In genomic region chr3:191428177-191428576, GRCh38 we compare ENCODE assay signal across 16 cellular contexts. TPM values are rescaled to one million over a fixed set of nuclear protein-coding genes. Genes with fewer than 3 reads are reported as not detected.
DNase-seq lines count a peak whose midpoint lies in the region; FAIRE-seq lines count a peak whose summit lies in the region.
"Had no signal": no experiment of that assay in that cellular context is flagged by ENCODE, and none has a peak within 500 bp of the region (broad histone marks: within the 10 kb centered on the region; RNA-seq: fewer than 3 reads in every experiment).

No MANE protein-coding gene starts in this region.

- H3K4me3 Mint-ChIP-seq in activated T-helper 2 cell treated with anti-CD3 and anti-CD28 coated beads, Interferon-gamma antibody, Interleukin-2, Interleukin-4, amounts not matched to agents 10 μg/mL and 5 μg/mL and 100 μg/mL, durations not matched to agents 14 hours and 24 hours and 36 hours (ENCODE audit: low read depth) = no peak overlapping the region
- H3K4me3 Mint-ChIP-seq in CD8-positive, alpha-beta memory T cell = no peak overlapping the region
- H3K4me3 Mint-ChIP-seq: CD14-positive monocyte; CD4-positive, alpha-beta memory T cell; H9 had no signal

- intact Hi-C loops in activated T-helper 2 cell treated with anti-CD3 and anti-CD28 coated beads, Interferon-gamma antibody, Interleukin-2, Interleukin-4, amounts not matched to agents 10 μg/mL and 5 μg/mL and 100 μg/mL, durations not matched to agents 14 hours and 24 hours and 36 hours (cut with micrococcal nuclease) = no loop called here

- FAIRE-seq in G401.6 (lab: Jason Lieb, UNC) = peak; percentile 66
- FAIRE-seq in TTC549 (lab: Jason Lieb, UNC) = peak; percentile 28
- FAIRE-seq in islet of Langerhans (lab: Jason Lieb, UNC) = peak; percentile 76
- FAIRE-seq: GM12878, H1 had no signal

- no peaks in the 10 kb centered on the region for H3K27me3 ChIP-seq in CD8-positive, alpha-beta memory T cell (ENCODE audit: insufficient read depth, low read length, poor library complexity, severe bottlenecking)
- H3K27me3 ChIP-seq: BLaER1 had no signal

- CTCF ChIA-PET in CD8-positive, alpha-beta memory T cell (lab: Charles Lee) = no interaction called here

- H3K36me3 ChIP-seq in CD8-positive, alpha-beta memory T cell (ENCODE audit: insufficient read depth, low read length) = no peaks in the 10 kb centered on the region
- H3K36me3 ChIP-seq: BLaER1 had no signal

- DNase-seq in activated T-helper 2 cell treated with anti-CD3 and anti-CD28 coated beads, Interferon-gamma antibody, Interleukin-2, Interleukin-4, amounts not matched to agents 10 μg/mL and 5 μg/mL and 100 μg/mL, durations not matched to agents 14 hours and 24 hours and 36 hours (ENCODE audit: low spot score) = no peak
- DNase-seq in CD8-positive, alpha-beta memory T cell = no peak
- no peak for DNase-seq in T-helper 9 cell
- DNase-seq: Calu3; CD4-positive, alpha-beta memory T cell; DMS79 treated with DMSO at 0.1 percent for 48 hours; H9 had no signal

- POLR2A ChIA-PET in CD8-positive, alpha-beta memory T cell (lab: Charles Lee) = no interaction called here

- H3K4me1 Mint-ChIP-seq in activated T-helper 2 cell treated with anti-CD3 and anti-CD28 coated beads, Interferon-gamma antibody, Interleukin-2, Interleukin-4, amounts not matched to agents 10 μg/mL and 5 μg/mL and 100 μg/mL, durations not matched to agents 14 hours and 24 hours and 36 hours (ENCODE audit: low read depth) = no peaks in the 10 kb centered on the region
- no peaks in the 10 kb centered on the region for H3K4me1 Mint-ChIP-seq in CD8-positive, alpha-beta memory T cell
- H3K4me1 Mint-ChIP-seq: CD14-positive monocyte; CD4-positive, alpha-beta memory T cell; H9 had no signal

- H3K4me3 ChIP-seq in CD8-positive, alpha-beta memory T cell (ENCODE audit: low read length) = no peak overlapping the region
- H3K4me3 ChIP-seq: BLaER1, GM12878 had no signal

- no peak overlapping the region for H3K27ac Mint-ChIP-seq in activated T-helper 2 cell treated with anti-CD3 and anti-CD28 coated beads, Interferon-gamma antibody, Interleukin-2, Interleukin-4, amounts not matched to agents 10 μg/mL and 5 μg/mL and 100 μg/mL, durations not matched to agents 14 hours and 24 hours and 36 hours
- no peak overlapping the region for H3K27ac Mint-ChIP-seq in CD8-positive, alpha-beta memory T cell
- H3K27ac Mint-ChIP-seq: CD14-positive monocyte; CD4-positive, alpha-beta memory T cell; H9 had no signal

- H3K36me3 Mint-ChIP-seq in activated T-helper 2 cell treated with anti-CD3 and anti-CD28 coated beads, Interferon-gamma antibody, Interleukin-2, Interleukin-4, amounts not matched to agents 10 μg/mL and 5 μg/mL and 100 μg/mL, durations not matched to agents 14 hours and 24 hours and 36 hours (ENCODE audit: low read depth) = no peaks in the 10 kb centered on the region
- H3K36me3 Mint-ChIP-seq in CD8-positive, alpha-beta memory T cell = no peaks in the 10 kb centered on the region
- H3K36me3 Mint-ChIP-seq: CD14-positive monocyte; CD4-positive, alpha-beta memory T cell had no signal

- H3K9me3 ChIP-seq in CD8-positive, alpha-beta memory T cell (ENCODE audit: low read length) = no peaks in the 10 kb centered on the region
- H3K9me3 ChIP-seq: BLaER1 had no signal

- no peaks in the 10 kb centered on the region for H3K4me1 ChIP-seq in CD8-positive, alpha-beta memory T cell (ENCODE audit: insufficient read depth, low read length)
- H3K4me1 ChIP-seq: BLaER1 had no signal

- H3K9me3 Mint-ChIP-seq in activated T-helper 2 cell treated with anti-CD3 and anti-CD28 coated beads, Interferon-gamma antibody, Interleukin-2, Interleukin-4, amounts not matched to agents 10 μg/mL and 5 μg/mL and 100 μg/mL, durations not matched to agents 14 hours and 24 hours and 36 hours = no peaks in the 10 kb centered on the region
- peaks cover 0 to 11% (median 6%) of the 10 kb centered on the region in 5 donors for H3K9me3 Mint-ChIP-seq in CD8-positive, alpha-beta memory T cell
- H3K9me3 Mint-ChIP-seq: CD14-positive monocyte, H9 had no signal

- no peak overlapping the region for H3K27ac ChIP-seq in CD8-positive, alpha-beta memory T cell (ENCODE audit: low read depth, low read length)
- H3K27ac ChIP-seq: BLaER1 had no signal

- H3K27me3 Mint-ChIP-seq in activated T-helper 2 cell treated with anti-CD3 and anti-CD28 coated beads, Interferon-gamma antibody, Interleukin-2, Interleukin-4, amounts not matched to agents 10 μg/mL and 5 μg/mL and 100 μg/mL, durations not matched to agents 14 hours and 24 hours and 36 hours (ENCODE audit: low read depth) = no peaks in the 10 kb centered on the region
- H3K27me3 Mint-ChIP-seq in CD8-positive, alpha-beta memory T cell = no peaks in the 10 kb centered on the region
- H3K27me3 Mint-ChIP-seq: CD4-positive, alpha-beta memory T cell had no signal

RNA-seq across cellular contexts. Expression of gene PYDC2, which starts 32.8 kb away (rescaled TPM):
- total RNA-seq in activated T-helper 2 cell treated with anti-CD3 and anti-CD28 coated beads, Interferon-gamma antibody, Interleukin-2, Interleukin-4, amounts not matched to agents 10 μg/mL and 5 μg/mL and 100 μg/mL, durations not matched to agents 14 hours and 24 hours and 36 hours = not detected in 2 replicates
- not detected for total RNA-seq in CD8-positive, alpha-beta memory T cell
- not detected for polyA plus RNA-seq in CD8-positive, alpha-beta memory T cell
- total RNA-seq: A673; Calu3; CD4-positive, alpha-beta memory T cell; GM12878; H1; H9 had no signal
- polyA plus RNA-seq: AG04450; CD14-positive monocyte; CD4-positive, alpha-beta memory T cell; GM12878; H1 had no signal
